10 cellular contexts compared by ENCODE assay signal in the genomic region with DNA sequence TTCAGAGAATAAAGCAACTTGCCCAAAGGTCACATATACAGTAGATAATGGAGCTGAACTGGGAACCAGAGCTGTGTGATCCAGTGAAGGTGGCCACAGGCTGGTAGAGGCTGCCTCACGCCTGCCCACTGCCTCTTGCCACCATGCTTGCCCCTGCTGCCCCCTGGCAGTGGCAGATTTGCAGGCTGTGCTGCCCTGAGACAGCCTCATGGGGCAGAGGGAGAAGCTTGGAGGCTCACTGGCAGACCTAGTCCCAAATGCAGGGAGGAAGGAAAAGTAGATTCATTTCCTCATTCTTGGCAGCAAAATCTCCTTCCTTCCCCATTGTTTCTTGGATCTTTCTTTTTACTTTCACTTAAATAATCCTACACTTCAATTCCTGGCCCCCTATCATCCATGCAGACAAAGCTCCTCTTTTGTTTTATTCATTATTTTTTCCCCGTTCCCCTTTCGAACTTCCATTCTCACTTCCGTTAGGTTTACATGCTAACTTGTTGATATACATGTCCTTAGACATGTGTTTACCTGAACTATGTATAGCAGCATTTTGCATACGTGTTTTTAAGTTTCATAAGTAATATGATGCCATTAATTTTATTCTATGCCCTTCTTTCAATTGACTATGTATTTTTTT.
DNase-seq lines count a peak whose midpoint lies in the region; ATAC-seq, FAIRE-seq and TF ChIP-seq lines count a peak whose summit lies in the region.
"Had no signal": no experiment of that assay in that cellular context is flagged by ENCODE, and none has a peak within 500 bp of the region (broad histone marks: within the 10 kb centered on the region; RNA-seq: fewer than 3 reads in every experiment).

No MANE protein-coding gene starts in this region.

- TF ChIP-seq CTCF in D721Med (IDR thresholded peaks at IDR 0.05; ENCODE audit: insufficient read depth, missing control alignments) = peak; percentile 8
- peak; percentile 7 for TF ChIP-seq CTCF in NB4 (IDR thresholded peaks at IDR 0.05; ENCODE audit: low read depth, low read length)
- TF ChIP-seq CTCF in chondrocyte (IDR thresholded peaks at IDR 0.05) = peak; percentile 15
- no peak for TF ChIP-seq CTCF in Peyer's patch (IDR thresholded peaks at IDR 0.05)

- ATAC-seq in GM21390 (IDR thresholded peaks at IDR 0.05; ENCODE audit: unreplicated experiment) = no peak

- no peak overlapping the region for H3K27ac Mint-ChIP-seq in chondrocyte (ENCODE audit: unreplicated experiment)
- H3K27ac Mint-ChIP-seq: CD4-positive, alpha-beta T cell had no signal

- H3K27me3 ChIP-seq in trophoblast cell (ENCODE audit: insufficient read depth, low read length) (no peaks in the 10 kb centered on the region), Peyer's patch (no peaks in the 10 kb centered on the region)

- H4K8ac ChIP-seq in trophoblast cell (ENCODE audit: low read depth, low read length) = no peak overlapping the region

- no peak overlapping the region for H2AFZ ChIP-seq in trophoblast cell (ENCODE audit: insufficient read depth, low read length, poor library complexity)

- no peak overlapping the region for H3K14ac ChIP-seq in trophoblast cell (ENCODE audit: low read length)

- no peak overlapping the region for H2BK12ac ChIP-seq in trophoblast cell (ENCODE audit: low read length)

- no peak overlapping the region for H3K9ac ChIP-seq in trophoblast cell (ENCODE audit: low read length)

- peak overlapping the region; percentile 18 for H2AK5ac ChIP-seq in trophoblast cell (ENCODE audit: low read length)

- H3K4ac ChIP-seq in trophoblast cell (ENCODE audit: low read depth, low read length) = no peak overlapping the region

- H3K79me1 ChIP-seq in trophoblast cell (ENCODE audit: low read length) = peaks cover 2% of the 10 kb centered on the region

- peaks cover 8% of the 10 kb centered on the region in 2 experiments for H3K4me1 ChIP-seq in trophoblast cell (ENCODE audit: control insufficient read depth in 1 of 2, insufficient read depth in 2 of 2, low read length in 2 of 2)
- peaks cover 0 to 21% (median 4%) of the 10 kb centered on the region in 4 donors for H3K4me1 ChIP-seq in Peyer's patch

- H2BK120ac ChIP-seq in trophoblast cell (ENCODE audit: insufficient read depth, low read length, poor library complexity) = no peak overlapping the region

- peaks cover 27% of the 10 kb centered on the region for H3K4me1 Mint-ChIP-seq in chondrocyte (ENCODE audit: low read depth)

- H2BK5ac ChIP-seq in trophoblast cell (ENCODE audit: low read depth, low read length, poor library complexity) = no peak overlapping the region

- TF ChIP-seq POLR2A in NB4 (IDR thresholded peaks at IDR 0.05; ENCODE audit: extremely low read depth, insufficient read length) (no peak), Peyer's patch (IDR thresholded peaks at IDR 0.05) (no peak)

- H3K23ac ChIP-seq in trophoblast cell (ENCODE audit: low read length) = no peak overlapping the region

- no peak overlapping the region for H4K12ac ChIP-seq in trophoblast cell (ENCODE audit: low read depth, low read length)

- H3K36me3 ChIP-seq in trophoblast cell (ENCODE audit: control insufficient read depth in 1 of 2, insufficient read depth in 2 of 2, low read length in 2 of 2) (no peaks in the 10 kb centered on the region), Peyer's patch (no peaks in the 10 kb centered on the region)

- H3K9me3 ChIP-seq in trophoblast cell (ENCODE audit: insufficient read depth, low read depth, low read length) (peaks cover 1% of the 10 kb centered on the region), Peyer's patch (no peaks in the 10 kb centered on the region)

- no CpG with 5 or more reads among the region's 5 CpGs for WGBS in trophoblast cell (ENCODE audit: extremely low coverage, insufficient coverage, insufficient read length)

- no peak overlapping the region for H3K4me3 Mint-ChIP-seq in chondrocyte (ENCODE audit: unreplicated experiment)
- H3K4me3 Mint-ChIP-seq: CD4-positive, alpha-beta T cell had no signal

- H3K9me3 Mint-ChIP-seq in chondrocyte (ENCODE audit: low read depth) = no peaks in the 10 kb centered on the region
- H3K9me3 Mint-ChIP-seq: CD4-positive, alpha-beta T cell had no signal

- peak overlapping the region; percentile 36 for H4K91ac ChIP-seq in trophoblast cell (ENCODE audit: low read depth, low read length)

- no peak overlapping the region for H3K4me3 ChIP-seq in NB4 (ENCODE audit: low read depth, low read length)
- peak overlapping the region; percentile 44 for H3K4me3 ChIP-seq in trophoblast cell (ENCODE audit: low read depth, low read length)
- H3K4me3 ChIP-seq in Peyer's patch = no peak overlapping the region

- H3K79me2 ChIP-seq in trophoblast cell (ENCODE audit: control insufficient read depth, insufficient read depth, low read length, poor library complexity) = no peaks in the 10 kb centered on the region

- no peak overlapping the region for H3K4me2 ChIP-seq in trophoblast cell (ENCODE audit: low read length)

- H3K27ac ChIP-seq in trophoblast cell (ENCODE audit: low read depth, low read length) (no peak overlapping the region), Peyer's patch (peak overlapping the region in 1 of 4 donors; percentile 39)

- no peak for FAIRE-seq in D721Med (lab: Jason Lieb, UNC)

- no peaks in the 10 kb centered on the region for H3K27me3 Mint-ChIP-seq in chondrocyte (ENCODE audit: low read depth)
- H3K27me3 Mint-ChIP-seq: CD4-positive, alpha-beta T cell had no signal

- H3K18ac ChIP-seq in trophoblast cell (ENCODE audit: low read length) = no peak overlapping the region

- H3K36me3 Mint-ChIP-seq in chondrocyte (ENCODE audit: low read depth) = no peaks in the 10 kb centered on the region

- DNase-seq in D721Med (ENCODE audit: insufficient read length, low spot score) (no peak), NB4 (ENCODE audit: low read depth) (peak; percentile 69), chondrocyte (ENCODE audit: low spot score) (no peak), trophoblast cell (no peak), RKO (ENCODE audit: low spot score) (no peak), Peyer's patch (no peak), NCI-H446 (lab: John Stamatoyannopoulos, UW) (no peak)
- DNase-seq: CD4-positive, alpha-beta T cell; NCI-H82 had no signal

Comparison
In these comparisons a context has a peak if more than half of its experiments do, and no peak if none do; other contexts are left out.
1. CTCF ChIP-seq: peak in D721Med (single experiment), NB4 (single experiment) and chondrocyte (single experiment); none in Peyer's patch (0 of 6).